26 cellular contexts compared by ENCODE assay signal in genomic region chr6:52587001-52587400, GRCh38.
"Had no signal": no experiment of that assay in that cellular context is flagged by ENCODE, and none has a peak within 500 bp of the region (broad histone marks: within the 10 kb centered on the region; RNA-seq: fewer than 3 reads in every experiment).

No MANE protein-coding gene starts in this region.

- H3K27me3 Mint-ChIP-seq: dendritic cell treated with granulocyte-macrophage colony-stimulating factor and Interleukin-4, amounts not matched to agents 40 ng/mL and 50 ng/mL, for 4 days; stimulated activated naive B cell treated with anti-CD40 and anti-IgM and Interleukin-4, amounts not matched to agents 10 μg/mL and 1 μg/mL and 100 μg/mL, for 72 hours had no signal

- H3K4me1 Mint-ChIP-seq: stimulated activated naive B cell treated with anti-CD40 and anti-IgM and Interleukin-4, amounts not matched to agents 10 μg/mL and 1 μg/mL and 100 μg/mL, for 72 hours had no signal

- H3K79me2 ChIP-seq: hepatocyte had no signal

- H3K4me3 ChIP-seq: gastroesophageal sphincter, heart left ventricle, hepatocyte, left lung, prostate gland, right atrium auricular region, sigmoid colon, stomach, thyroid gland had no signal

- H2AFZ ChIP-seq: hepatocyte had no signal

- DNase-seq: effector CD8-positive, alpha-beta T cell; foreskin fibroblast; heart left ventricle; kidney; left cardiac atrium; left lung; mesenchymal stem cell; midbrain; naive thymus-derived CD4-positive, alpha-beta T cell; nephron progenitor cell; nucleus accumbens; sigmoid colon; stimulated activated CD4-positive, alpha-beta T cell treated with anti-CD3 and anti-CD28 coated beads, Interleukin-2, amount 100 ng/mL, for 48 hours; stimulated activated naive B cell treated with anti-CD40 and anti-IgM and Interleukin-4, amounts not matched to agents 10 μg/mL and 1 μg/mL and 100 μg/mL, for 72 hours; stomach; thyroid gland; trophoblast cell had no signal

- H3K9me3 ChIP-seq: gastroesophageal sphincter, heart left ventricle, left lung, prostate gland, right atrium auricular region, sigmoid colon, stomach, thyroid gland had no signal

- FAIRE-seq: colon, kidney had no signal

- H3K4me1 ChIP-seq: prostate gland had no signal

- ATAC-seq: esophagus mucosa; gastroesophageal sphincter; heart left ventricle; left cardiac atrium; left lung; naive thymus-derived CD4-positive, alpha-beta T cell; stimulated activated naive B cell treated with anti-CD40 and anti-IgM and Interleukin-4, amounts not matched to agents 10 μg/mL and 1 μg/mL and 100 μg/mL, for 72 hours had no signal

- H3K27me3 ChIP-seq: gastroesophageal sphincter, heart left ventricle, hepatocyte, left lung, right atrium auricular region, sigmoid colon, stomach, thyroid gland had no signal

- H3K4me3 Mint-ChIP-seq: dendritic cell treated with granulocyte-macrophage colony-stimulating factor and Interleukin-4, amounts not matched to agents 40 ng/mL and 50 ng/mL, for 4 days; endodermal cell; naive thymus-derived CD4-positive, alpha-beta T cell; nephron progenitor cell; stimulated activated naive B cell treated with anti-CD40 and anti-IgM and Interleukin-4, amounts not matched to agents 10 μg/mL and 1 μg/mL and 100 μg/mL, for 72 hours had no signal

- H3K4me2 ChIP-seq: hepatocyte had no signal

- H3K9me3 Mint-ChIP-seq: dendritic cell treated with granulocyte-macrophage colony-stimulating factor and Interleukin-4, amounts not matched to agents 40 ng/mL and 50 ng/mL, for 4 days; nephron progenitor cell; stimulated activated naive B cell treated with anti-CD40 and anti-IgM and Interleukin-4, amounts not matched to agents 10 μg/mL and 1 μg/mL and 100 μg/mL, for 72 hours had no signal

- H3K36me3 ChIP-seq: prostate gland, right atrium auricular region, thyroid gland had no signal

- H3K27ac ChIP-seq: epithelial cell of prostate, gastroesophageal sphincter, heart left ventricle, left lung, prostate gland, right atrium auricular region, sigmoid colon, stomach had no signal
